10 cellular contexts compared by ENCODE assay signal in the genomic region with DNA sequence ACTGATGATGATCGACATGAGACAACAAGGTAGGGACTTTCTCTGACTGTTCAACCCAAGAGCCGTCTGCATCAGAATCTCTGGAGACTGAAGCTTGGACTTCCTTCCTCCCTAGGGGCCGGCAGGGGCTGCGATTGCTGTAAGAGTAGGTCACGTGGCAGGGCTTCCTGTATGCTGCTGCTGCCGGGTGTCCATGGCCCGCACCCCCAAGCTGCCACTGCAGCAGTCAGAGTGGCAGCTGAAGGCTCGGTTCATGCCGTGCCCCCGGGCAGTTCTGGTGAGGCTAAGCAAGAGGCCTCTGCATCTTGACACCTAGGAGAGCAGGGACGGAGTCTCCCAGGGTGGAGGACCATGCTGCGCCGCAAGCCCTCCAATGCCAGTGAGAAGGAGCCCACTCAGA. TPM values are rescaled to one million over a fixed set of nuclear protein-coding genes. Genes with fewer than 3 reads are reported as not detected.
DNase-seq lines count a peak whose midpoint lies in the region; ATAC-seq, FAIRE-seq and TF ChIP-seq lines count a peak whose summit lies in the region.
"Had no signal": no experiment of that assay in that cellular context is flagged by ENCODE, and none has a peak within 500 bp of the region (broad histone marks: within the 10 kb centered on the region; RNA-seq: fewer than 3 reads in every experiment).

Gene SASH3 (plus strand): TSS at position 203 of the 400 bp plus-strand sequence. CDS start 149 bp downstream, at position 352.

- in situ Hi-C loops in HepG2 (cut with HindIII; ENCODE audit: extremely low pct_ligation_motif_present, low pct_unique_long_range_greater_than_20kb): no loop called here

- TF ChIP-seq RAD21 in liver (IDR thresholded peaks at IDR 0.05) (no peak), HepG2 (CRISPR knock-in tag; IDR thresholded peaks at IDR 0.05) (no peak)

- TF ChIP-seq EP300 in HepG2 (IDR thresholded peaks at IDR 0.05; ENCODE audit: low read depth in 2 of 2, low read length in 2 of 2) (no peak), HepG2 (CRISPR knock-in tag; IDR thresholded peaks at IDR 0.05; ENCODE audit: borderline replicate concordance) (no peak)

- H3K9me3 ChIP-seq in liver (ENCODE audit: control insufficient read depth in 4 of 4, low read length in 3 of 4) (no peaks in the 10 kb centered on the region), HepG2 (ENCODE audit: low read length) (no peaks in the 10 kb centered on the region), MM.1S (replicated peaks; ENCODE audit: insufficient read depth, low read length) (no peaks in the 10 kb centered on the region)

- no peak for FAIRE-seq in HepG2 (lab: Jason Lieb, UNC)

- H2AFZ ChIP-seq in HepG2 (ENCODE audit: low read length) (no peak within 1 kb of the TSS), MM.1S (ENCODE audit: low read length) (no peak within 1 kb of the TSS)

- H3K27ac Mint-ChIP-seq in memory B cell (peak within 1 kb of the TSS; percentile 98), Calu3 (ENCODE audit: unreplicated experiment) (no peak within 1 kb of the TSS)

- H3K9ac ChIP-seq in liver (ENCODE audit: low read depth in 1 of 2, low read length in 2 of 2): peak within 1 kb of the TSS in 1 of 2 donors; percentile 39
- H3K9ac ChIP-seq in HepG2 (ENCODE audit: insufficient read depth, low read depth, low read length): no peak within 1 kb of the TSS
- peak within 1 kb of the TSS; percentile 89 for H3K9ac ChIP-seq in MM.1S (ENCODE audit: low read length)

- TF ChIP-seq POLR2A in HepG2 (IDR thresholded peaks at IDR 0.05; ENCODE audit: insufficient read depth in 1 of 2, low read depth in 2 of 2, low read length in 2 of 2): no peak

- CTCF ChIA-PET in HepG2 (lab: Yijun Ruan, JAX; ENCODE audit: low intra/inter-chr PET ratio, low total read pairs) (no interaction called here), Calu3 (lab: Charles Lee) (no interaction called here)

- H3K4me1 Mint-ChIP-seq in memory B cell (peaks cover 37% of the 10 kb centered on the region), Calu3 (ENCODE audit: low read depth, unreplicated experiment) (peaks cover 10% of the 10 kb centered on the region)

- WGBS in liver: 73% methylated on average over 13 of the region's 13 CpGs
- 86% methylated on average over 1 of the region's 13 CpGs for WGBS in HepG2 (ENCODE audit: low lambda C conversion rate)

- H3K36me3 ChIP-seq in liver (ENCODE audit: control insufficient read depth in 4 of 4, insufficient read depth in 3 of 4, low read depth in 1 of 4, low read length in 3 of 4) (no peaks in the 10 kb centered on the region), HepG2 (replicated peaks in 1 of 2; ENCODE audit: control insufficient read depth in 1 of 2, insufficient read depth in 2 of 2, low read length in 2 of 2) (no peaks in the 10 kb centered on the region), MM.1S (replicated peaks; ENCODE audit: insufficient read depth, low read length) (no peaks in the 10 kb centered on the region)

- ATAC-seq in HepG2: no peak
- ATAC-seq in memory B cell (ENCODE audit: low read depth): peak; percentile 53

- intact Hi-C loops in HepG2 (cut with micrococcal nuclease; ENCODE audit: unreplicated experiment): no loop called here
- intact Hi-C loops in Calu3 (cut with micrococcal nuclease; ENCODE audit: unreplicated experiment): no loop called here

- no peaks in the 10 kb centered on the region for H3K27me3 Mint-ChIP-seq in memory B cell
- H3K27me3 Mint-ChIP-seq in Calu3 (ENCODE audit: unreplicated experiment): peaks cover 16% of the 10 kb centered on the region

- H3K4me1 ChIP-seq in liver (ENCODE audit: control insufficient read depth in 4 of 4, insufficient read depth in 4 of 4, low read length in 3 of 4): peaks cover 0 to 11% (median 3%) of the 10 kb centered on the region in 4 donors
- H3K4me1 ChIP-seq in HepG2 (ENCODE audit: insufficient read depth, low read length): peaks cover 26% of the 10 kb centered on the region
- H3K4me1 ChIP-seq in MM.1S (ENCODE audit: low read length): peaks cover 65% of the 10 kb centered on the region

- H3F3A ChIP-seq in MM.1S (ENCODE audit: insufficient read depth, low read length): peaks cover 41% of the 10 kb centered on the region

- BruUV-seq in HepG2 (replicated peaks; lab: Mats Ljungman, UMichigan) (no TSS peak), Calu3 (replicated peaks; lab: Mats Ljungman, UMichigan) (no TSS peak)

- H3K27me3 ChIP-seq in liver (ENCODE audit: control insufficient read depth in 4 of 4, insufficient read depth in 4 of 4, low read length in 3 of 4) (no peaks in the 10 kb centered on the region), HepG2 (ENCODE audit: control insufficient read depth in 1 of 2, insufficient read depth in 2 of 2, low read length in 2 of 2) (no peaks in the 10 kb centered on the region), MM.1S (replicated peaks; ENCODE audit: insufficient read depth, low read length) (no peaks in the 10 kb centered on the region)

- H3K36me3 Mint-ChIP-seq in memory B cell (peaks cover 17% of the 10 kb centered on the region), Calu3 (ENCODE audit: insufficient read depth, unreplicated experiment) (no peaks in the 10 kb centered on the region)

- peak within 1 kb of the TSS in 2 of 3 donors; percentile 19 to 30 for H3K4me3 ChIP-seq in liver (ENCODE audit: low read depth in 1 of 3, low read length in 3 of 3)
- no peak within 1 kb of the TSS for H3K4me3 ChIP-seq in HepG2 (replicated peaks in 1 of 3; ENCODE audit: insufficient read depth in 1 of 3, low read depth in 2 of 3, low read length in 3 of 3)
- peak within 1 kb of the TSS; percentile 91 for H3K4me3 ChIP-seq in MM.1S (ENCODE audit: low read length)

- H3K9me2 ChIP-seq in MM.1S (replicated peaks; ENCODE audit: insufficient read depth, low read length): no peaks in the 10 kb centered on the region

- H3K79me2 ChIP-seq in HepG2 (ENCODE audit: insufficient read depth, low read length) (no peaks in the 10 kb centered on the region), MM.1S (ENCODE audit: low read length) (peaks cover 62% of the 10 kb centered on the region)

- no peaks in the 10 kb centered on the region for H3K9me3 Mint-ChIP-seq in memory B cell
- no peaks in the 10 kb centered on the region for H3K9me3 Mint-ChIP-seq in Calu3 (ENCODE audit: low read depth, unreplicated experiment)

- H3K27ac ChIP-seq in liver (ENCODE audit: low read depth in 1 of 2, low read length in 2 of 2) (peak within 1 kb of the TSS; percentile 56 to 58), HepG2 (ENCODE audit: extremely low read length, insufficient read depth, low read length) (no peak within 1 kb of the TSS), MM.1S (ENCODE audit: low read length) (peak within 1 kb of the TSS; percentile 91)

- no peak for DNase-seq in HepG2 (ENCODE audit: low spot score)
- peak; percentile 92 for DNase-seq in MM.1S
- DNase-seq in activated T-helper 1 cell treated with anti-CD3 and anti-CD28 coated beads, Interleukin-2, amount 50 U/mL, for 16 hours (ENCODE audit: low read depth in 1 of 2, low spot score in 1 of 2): peak; percentile 33 to 37
- DNase-seq in memory B cell (ENCODE audit: low spot score in 2 of 2): peak in 1 of 2 donors; percentile 68
- DNase-seq in COLO668 (lab: John Stamatoyannopoulos, UW; ENCODE audit: unreplicated experiment): no peak
- DNase-seq in NCI-H774 (lab: John Stamatoyannopoulos, UW): no peak
- no peak for DNase-seq in Calu3

- no peak within 1 kb of the TSS for H3K4me2 ChIP-seq in HepG2 (ENCODE audit: low read depth, low read length)
- peak within 1 kb of the TSS; percentile 76 for H3K4me2 ChIP-seq in MM.1S (ENCODE audit: low read depth, low read length)

- H4K20me1 ChIP-seq in HepG2 (ENCODE audit: insufficient read depth, low read length) (no peaks in the 10 kb centered on the region), MM.1S (ENCODE audit: insufficient read depth, low read length) (no peaks in the 10 kb centered on the region; the same call in 1 of the 2 replicates)

- POLR2A ChIA-PET in HepG2 (lab: Yijun Ruan, JAX): no interaction called here

- H3K4me3 Mint-ChIP-seq in memory B cell: peak within 1 kb of the TSS; percentile 89
- H3K4me3 Mint-ChIP-seq in Calu3 (ENCODE audit: low read depth, unreplicated experiment): no peak within 1 kb of the TSS
- H3K4me3 Mint-ChIP-seq: nephron had no signal

- no peak for TF ChIP-seq CTCF in liver (IDR thresholded peaks at IDR 0.05; ENCODE audit: low read depth, low read length, missing input control)
- TF ChIP-seq CTCF in HepG2 (CRISPR knock-in tag; IDR thresholded peaks at IDR 0.05): no peak
- no peak for TF ChIP-seq CTCF in MM.1S (IDR thresholded peaks at IDR 0.05; ENCODE audit: low read length)
- no peak for TF ChIP-seq CTCF in Calu3 (IDR thresholded peaks at IDR 0.05; ENCODE audit: unreplicated experiment)

TF ChIP-seq in liver, 16 proteins besides CTCF, POLR2A, EP300 and RAD21 (continues in another document):
- TF ChIP-seq HNF4A (conservative IDR thresholded peaks at IDR 0.05) (no peak), SP1 (IDR thresholded peaks at IDR 0.05) (no peak), HNF4G (IDR thresholded peaks at IDR 0.05) (no peak)

TF ChIP-seq in HepG2, 621 proteins besides CTCF, POLR2A, EP300 and RAD21 (continues in another document):
- no peak for TF ChIP-seq PPARG (CRISPR knock-in tag; conservative IDR thresholded peaks at IDR 0.05)
- no peak for TF ChIP-seq ZNF296 (CRISPR knock-in tag; conservative IDR thresholded peaks at IDR 0.05)

RNA-seq across cellular contexts. Expression of gene SASH3, which starts in this region (rescaled TPM):
- 1 to 10 TPM; 4.5 to 9.5 TPM for total RNA-seq in liver
- 1 to 10 TPM; 1.8 to 3.2 TPM for polyA plus RNA-seq in liver
- not detected in 2 replicates for total RNA-seq in HepG2 (2016; rRNA removed; fragmentation: Illumina TruSeq; extraction: Trizol)
- total RNA-seq in HepG2 (2016; cell fraction: cytosol; rRNA removed; fragmentation: Illumina TruSeq; extraction: Trizol; ENCODE audit: low read depth): not detected in 2 replicates
- total RNA-seq in HepG2 (2016; cell fraction: insoluble cytoplasmic fraction; rRNA removed; fragmentation: Illumina TruSeq; extraction: Trizol): not detected in 2 replicates
- not detected in 2 replicates for total RNA-seq in HepG2 (2016; cell fraction: membrane; rRNA removed; fragmentation: Illumina TruSeq; extraction: Trizol)
- not detected in 2 replicates for total RNA-seq in HepG2 (2016; cell fraction: nucleus; rRNA removed; fragmentation: Illumina TruSeq; extraction: Trizol)
- 0.08 and 0.09 TPM in 2 replicates for polyA plus RNA-seq in HepG2 (2011; rRNA removed)
- 0.11 and 0.12 TPM in 2 replicates for polyA plus RNA-seq in HepG2 (2011; cell fraction: cytosol; rRNA removed)
- 0.03 and 0.10 TPM in 2 replicates for polyA plus RNA-seq in HepG2 (2011; cell fraction: nucleus; rRNA removed)
- polyA plus RNA-seq in HepG2 (2012): 0.11 TPM in 1 of 2 replicates, not detected in the other
- not detected in 2 replicates for polyA plus RNA-seq in HepG2 (2016; cell fraction: cytosol; fragmentation: Illumina TruSeq; extraction: Trizol; ENCODE audit: low read depth)
- polyA plus RNA-seq in HepG2 (2016; cell fraction: insoluble cytoplasmic fraction; fragmentation: Illumina TruSeq; extraction: Trizol; ENCODE audit: low read depth): not detected in 2 replicates
- polyA plus RNA-seq in HepG2 (2016; cell fraction: membrane; fragmentation: Illumina TruSeq; extraction: Trizol; ENCODE audit: low read depth): not detected in 2 replicates
- not detected in 2 replicates for polyA plus RNA-seq in HepG2 (2016; cell fraction: nucleus; fragmentation: Illumina TruSeq; extraction: Trizol; ENCODE audit: insufficient read depth, low read depth)
- polyA minus RNA-seq in HepG2 (2011; rRNA and poly(A)+ RNA removed; ENCODE audit: low replicate concordance): 0.07 TPM in 1 of 2 replicates, not detected in the other
- not detected in 2 replicates for polyA minus RNA-seq in HepG2 (2011; cell fraction: cytosol; rRNA and poly(A)+ RNA removed)
- polyA minus RNA-seq in HepG2 (2011; cell fraction: nucleus; rRNA and poly(A)+ RNA removed): not detected in 2 replicates
- not detected in 2 replicates for total RNA-seq in Calu3 (2022)
- polyA plus RNA-seq: AG04450 had no signal

Comparison
In these comparisons a context has a peak if more than half of its experiments do, and no peak if none do; other contexts are left out.
1. H3K4me3 ChIP-seq: peak in liver (2 of 3) and MM.1S (single experiment); none in HepG2 (0 of 3).
2. DNase-seq: peak in MM.1S (single experiment) and activated T-helper 1 cell treated with anti-CD3 and anti-CD28 coated beads, Interleukin-2, amount 50 U/mL, for 16 hours (2 of 2); none in HepG2 (single experiment), COLO668 (single experiment), NCI-H774 (single experiment) and Calu3 (single experiment).